In the genomic region with DNA sequence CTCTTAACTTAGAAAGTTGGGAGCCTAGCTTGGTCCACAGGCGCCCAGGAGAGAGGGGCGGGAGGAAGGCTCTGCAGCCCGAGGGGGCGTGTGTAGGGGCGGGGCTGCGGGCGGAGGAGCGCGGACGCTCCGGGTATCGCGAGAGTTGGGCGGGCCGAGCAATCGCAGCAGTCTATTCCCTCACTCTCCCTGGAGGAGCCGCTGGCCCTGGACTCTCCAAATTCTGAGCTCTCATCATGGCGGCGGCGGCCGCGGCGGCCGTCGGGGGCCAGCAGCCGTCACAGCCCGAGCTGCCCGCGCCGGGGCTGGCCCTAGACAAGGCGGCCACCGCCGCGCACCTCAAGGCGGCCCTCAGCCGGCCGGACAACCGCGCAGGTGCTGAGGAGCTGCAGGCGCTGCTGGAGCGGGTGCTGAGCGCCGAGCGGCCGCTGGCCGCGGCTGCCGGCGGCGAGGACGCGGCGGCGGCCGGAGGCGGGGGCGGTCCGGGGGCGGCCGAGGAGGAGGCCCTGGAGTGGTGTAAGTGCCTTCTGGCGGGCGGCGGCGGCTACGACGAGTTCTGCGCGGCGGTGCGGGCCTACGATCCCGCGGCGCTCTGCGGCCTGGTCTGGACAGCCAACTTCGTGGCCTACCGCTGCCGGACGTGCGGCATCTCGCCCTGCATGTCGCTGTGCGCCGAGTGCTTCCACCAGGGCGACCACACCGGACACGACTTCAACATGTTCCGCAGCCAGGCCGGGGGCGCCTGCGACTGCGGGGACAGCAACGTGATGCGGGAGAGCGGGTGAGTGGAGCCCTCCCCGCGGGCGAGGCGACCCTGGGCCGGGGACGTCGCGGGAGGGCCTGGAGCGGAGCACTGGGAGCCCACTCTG, we compare ENCODE assay signal across 8 cellular contexts. TPM values are rescaled to one million over a fixed set of nuclear protein-coding genes. Genes with fewer than 3 reads are reported as not detected.
DNase-seq lines count a peak whose midpoint lies in the region; ATAC-seq and TF ChIP-seq lines count a peak whose summit lies in the region.

A gene with protein sequence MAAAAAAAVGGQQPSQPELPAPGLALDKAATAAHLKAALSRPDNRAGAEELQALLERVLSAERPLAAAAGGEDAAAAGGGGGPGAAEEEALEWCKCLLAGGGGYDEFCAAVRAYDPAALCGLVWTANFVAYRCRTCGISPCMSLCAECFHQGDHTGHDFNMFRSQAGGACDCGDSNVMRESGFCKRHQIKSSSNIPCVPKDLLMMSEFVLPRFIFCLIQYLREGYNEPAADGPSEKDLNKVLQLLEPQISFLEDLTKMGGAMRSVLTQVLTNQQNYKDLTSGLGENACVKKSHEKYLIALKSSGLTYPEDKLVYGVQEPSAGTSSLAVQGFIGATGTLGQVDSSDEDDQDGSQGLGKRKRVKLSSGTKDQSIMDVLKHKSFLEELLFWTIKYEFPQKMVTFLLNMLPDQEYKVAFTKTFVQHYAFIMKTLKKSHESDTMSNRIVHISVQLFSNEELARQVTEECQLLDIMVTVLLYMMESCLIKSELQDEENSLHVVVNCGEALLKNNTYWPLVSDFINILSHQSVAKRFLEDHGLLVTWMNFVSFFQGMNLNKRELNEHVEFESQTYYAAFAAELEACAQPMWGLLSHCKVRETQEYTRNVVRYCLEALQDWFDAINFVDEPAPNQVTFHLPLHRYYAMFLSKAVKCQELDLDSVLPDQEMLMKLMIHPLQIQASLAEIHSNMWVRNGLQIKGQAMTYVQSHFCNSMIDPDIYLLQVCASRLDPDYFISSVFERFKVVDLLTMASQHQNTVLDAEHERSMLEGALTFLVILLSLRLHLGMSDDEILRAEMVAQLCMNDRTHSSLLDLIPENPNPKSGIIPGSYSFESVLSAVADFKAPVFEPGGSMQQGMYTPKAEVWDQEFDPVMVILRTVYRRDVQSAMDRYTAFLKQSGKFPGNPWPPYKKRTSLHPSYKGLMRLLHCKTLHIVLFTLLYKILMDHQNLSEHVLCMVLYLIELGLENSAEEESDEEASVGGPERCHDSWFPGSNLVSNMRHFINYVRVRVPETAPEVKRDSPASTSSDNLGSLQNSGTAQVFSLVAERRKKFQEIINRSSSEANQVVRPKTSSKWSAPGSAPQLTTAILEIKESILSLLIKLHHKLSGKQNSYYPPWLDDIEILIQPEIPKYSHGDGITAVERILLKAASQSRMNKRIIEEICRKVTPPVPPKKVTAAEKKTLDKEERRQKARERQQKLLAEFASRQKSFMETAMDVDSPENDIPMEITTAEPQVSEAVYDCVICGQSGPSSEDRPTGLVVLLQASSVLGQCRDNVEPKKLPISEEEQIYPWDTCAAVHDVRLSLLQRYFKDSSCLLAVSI (N-terminal part only) (plus strand): TSS at position 183 of the 869 bp plus-strand sequence. CDS start 54 bp downstream, at position 237.

- ATAC-seq in HG02678 (IDR thresholded peaks at IDR 0.05; ENCODE audit: unreplicated experiment) (peak; percentile 83), T-cell (replicated peaks in 1 of 4) (peak; percentile 82 to 85 (median 84))

- peaks cover 63 to 70% (median 69%) of the 10 kb centered on the region in 3 donors for H3K4me1 Mint-ChIP-seq in T-cell

- peak; percentile 67 for DNase-seq in NCI-H128 (lab: John Stamatoyannopoulos, UW; ENCODE audit: unreplicated experiment)
- DNase-seq in T-cell, result peak; percentile 74 to 90 (median 84)
- DNase-seq in cardiac septum (ENCODE audit: low spot score), result peak; percentile 97
- DNase-seq in pons (ENCODE audit: low spot score), result peak; percentile 86
- peak; percentile 95 for DNase-seq in transverse colon

- no peaks in the 10 kb centered on the region for H3K9me3 ChIP-seq in transverse colon

- peak within 1 kb of the TSS; percentile 64 for H3K4me3 ChIP-seq in GM12875 (ENCODE audit: low read depth, low read length)
- H3K4me3 ChIP-seq in transverse colon, result peak within 1 kb of the TSS; percentile 46 to 96 (median 70)

- CTCF ChIA-PET in T-cell (lab: Charles Lee), result interaction anchor here (0.5 to 1.2 kb wide), 10 partner anchors 9 to 1910 kb away, joined by 3 to 7 read pairs (median 4); a partner anchor contains a TSS

- peak within 1 kb of the TSS; percentile 94 to 98 (median 95) for H3K4me3 Mint-ChIP-seq in T-cell

- TF ChIP-seq CTCF in GM12875 (IDR thresholded peaks at IDR 0.05; ENCODE audit: borderline replicate concordance, insufficient read depth, low read depth, low read length), result no peak
- TF ChIP-seq CTCF in transverse colon (IDR thresholded peaks at IDR 0.05), result peak in 1 of 5 experiments; percentile 9

- WGBS in adipose tissue, 3 donors, result 0 to 1% (median 1%) methylated on average over 83 to 104 of the region's 104 CpGs
- WGBS in transverse colon (ENCODE audit: low coverage in 1 of 2), 2 donors, result 0 to 1% methylated on average over 13 to 54 of the region's 104 CpGs

- intact Hi-C loops in cardiac septum (cut with DNase I), result no loop called here
- intact Hi-C loops in transverse colon (cut with DNase I; ENCODE audit: low total_unique reads), result no loop called here

- H3K27ac ChIP-seq in adipose tissue (ENCODE audit: low read depth, low read length), result peak within 1 kb of the TSS; percentile 5
- peak within 1 kb of the TSS; percentile 90 to 94 (median 90) for H3K27ac ChIP-seq in transverse colon

- no peak for TF ChIP-seq EP300 in transverse colon (IDR thresholded peaks at IDR 0.05; ENCODE audit: low read depth)

- no peaks in the 10 kb centered on the region for H3K27me3 ChIP-seq in transverse colon

- no peaks in the 10 kb centered on the region for H3K36me3 ChIP-seq in transverse colon

- H3K27ac Mint-ChIP-seq in T-cell, result peak within 1 kb of the TSS; percentile 86 to 90

- in situ Hi-C loops in transverse colon (cut with MboI; ENCODE audit: low pct_ligation_motif_present in 1 of 4, low pct_unique_long_range_greater_than_20kb in 1 of 4, low sequenced_read_pairs in 3 of 4), result no loop called here

- peaks cover 26 to 57% (median 38%) of the 10 kb centered on the region in 4 donors for H3K4me1 ChIP-seq in transverse colon

- no peaks in the 10 kb centered on the region for H3K27me3 Mint-ChIP-seq in T-cell

- POLR2A ChIA-PET in T-cell (lab: Charles Lee), result interaction anchor here (0.5 to 1.0 kb wide), 6 partner anchors 69 to 1333 kb away, joined by 3 to 6 read pairs (median 4); no protein-coding TSS in a partner anchor

- TF ChIP-seq POLR2A in transverse colon (IDR thresholded peaks at IDR 0.05), result peak; percentile 72

- H3K9me3 Mint-ChIP-seq in T-cell, result no peaks in the 10 kb centered on the region

- H3K36me3 Mint-ChIP-seq in T-cell, result peaks cover 15% of the 10 kb centered on the region

RNA-seq across cellular contexts. Expression of the gene that starts here (rescaled TPM):
- total RNA-seq in T-cell (10 to 100 TPM; 28.6 to 49.9 (median 31.3) TPM), cardiac septum (87.5 TPM), transverse colon (10 to 100 TPM; 45.2 to 79.0 (median 74.1) TPM)
- polyA plus RNA-seq in adipose tissue, result 10 to 100 TPM in 2 of 3 donors, 1 to 10 TPM in 1; 7.4 to 14.2 (median 13.4) TPM

Comparison
In these comparisons a context has a peak if more than half of its experiments do, and no peak if none do; other contexts are left out.
1. Peak in every context shown above with its lines: DNase-seq, ATAC-seq, H3K4me3 ChIP-seq and H3K27ac ChIP-seq.